ENCODE assay signal across 16 cellular contexts in the genomic region with DNA sequence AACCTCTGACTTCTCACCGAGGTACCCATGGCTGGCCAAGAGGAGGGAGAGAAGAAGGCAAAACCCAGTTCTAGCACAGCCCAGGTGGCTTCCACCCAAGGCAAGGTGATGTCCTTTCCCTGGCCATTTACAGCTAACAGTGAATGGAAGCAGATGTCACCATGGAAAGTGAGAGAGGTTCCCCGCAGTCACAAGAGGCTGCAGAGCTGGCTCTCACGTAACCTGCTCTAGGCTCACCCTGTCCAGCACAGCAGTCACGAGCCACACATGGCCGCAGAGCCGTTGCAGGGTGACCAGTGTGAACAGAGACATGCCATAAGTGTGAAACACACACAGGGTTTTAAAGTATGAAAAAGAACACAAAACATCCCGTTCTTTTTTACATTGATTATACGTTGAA.
A peak's percentile ranks its signal among the peaks of the same experiment; 100 is the strongest.
DNase-seq lines count a peak whose midpoint lies in the region; ATAC-seq and TF ChIP-seq lines count a peak whose summit lies in the region.
"Had no signal": no experiment of that assay in that cellular context is flagged by ENCODE, and none has a peak within 500 bp of the region (broad histone marks: within the 10 kb centered on the region; RNA-seq: fewer than 3 reads in every experiment).

No MANE protein-coding gene starts in this region.

- no peaks in the 10 kb centered on the region for H3K27me3 ChIP-seq in left ventricle myocardium inferior (ENCODE audit: low read depth)
- no peaks in the 10 kb centered on the region for H3K27me3 ChIP-seq in psoas muscle (ENCODE audit: insufficient read depth in 3 of 3, low read length in 2 of 3)
- H3K27me3 ChIP-seq in upper lobe of left lung: no peaks in the 10 kb centered on the region
- H3K27me3 ChIP-seq in CD8-positive, alpha-beta memory T cell (ENCODE audit: insufficient read depth, low read length, poor library complexity, severe bottlenecking): no peaks in the 10 kb centered on the region
- H3K27me3 ChIP-seq: BE2C, Peyer's patch had no signal

- ATAC-seq in psoas muscle (peak; percentile 10 to 36 (median 20)), upper lobe of left lung (ENCODE audit: low FRiP score in 2 of 2) (no peak), GM18909 (IDR thresholded peaks at IDR 0.05; ENCODE audit: poor library complexity, unreplicated experiment) (no peak)
- ATAC-seq: HepG2 had no signal

- H3K4me3 ChIP-seq in left ventricle myocardium inferior (no peak overlapping the region), psoas muscle (no peak overlapping the region), upper lobe of left lung (no peak overlapping the region)
- no peak overlapping the region for H3K4me3 ChIP-seq in CD8-positive, alpha-beta memory T cell (ENCODE audit: low read length)
- H3K4me3 ChIP-seq: Peyer's patch had no signal

- no peak overlapping the region for H3K4me3 Mint-ChIP-seq in CD8-positive, alpha-beta memory T cell
- H3K4me3 Mint-ChIP-seq: CD4-positive, alpha-beta memory T cell had no signal

- DNase-seq in cerebellum (ENCODE audit: low spot score): peak; percentile 21
- no peak for DNase-seq in left ventricle myocardium inferior
- peak in 1 of 2 donors; percentile 68 for DNase-seq in psoas muscle
- no peak for DNase-seq in upper lobe of left lung
- no peak for DNase-seq in retina
- no peak for DNase-seq in CD8-positive, alpha-beta memory T cell
- DNase-seq: BE2C; CD4-positive, alpha-beta memory T cell; GOT3; MM.1S; NCI-H187 treated with DMSO at 0.1 percent for 48 hours; NCI-H2171; Peyer's patch; SHP77 treated with DMSO at 0.1 percent for 48 hours had no signal

- no peaks in the 10 kb centered on the region for H3K9me3 Mint-ChIP-seq in CD8-positive, alpha-beta memory T cell
- H3K9me3 Mint-ChIP-seq: CD4-positive, alpha-beta memory T cell had no signal

- H3K27ac Mint-ChIP-seq in CD8-positive, alpha-beta memory T cell: no peak overlapping the region
- H3K27ac Mint-ChIP-seq: CD4-positive, alpha-beta memory T cell had no signal

- H3K36me3 Mint-ChIP-seq in CD8-positive, alpha-beta memory T cell: no peaks in the 10 kb centered on the region
- H3K36me3 Mint-ChIP-seq: CD4-positive, alpha-beta memory T cell had no signal

- peak overlapping the region; percentile 95 for H3K27ac ChIP-seq in left ventricle myocardium inferior (replicated peaks)
- peak overlapping the region; percentile 89 for H3K27ac ChIP-seq in psoas muscle
- peak overlapping the region in 3 of 4 donors; percentile 60 to 83 (median 62) for H3K27ac ChIP-seq in upper lobe of left lung
- H3K27ac ChIP-seq in CD8-positive, alpha-beta memory T cell (ENCODE audit: low read depth, low read length): no peak overlapping the region

- 49 to 81% (median 57%) methylated on average over 8 of the region's 8 CpGs for WGBS in psoas muscle, 3 donors
- WGBS in upper lobe of left lung, 2 donors: 89% methylated on average over 8 of the region's 8 CpGs

- POLR2A ChIA-PET in CD8-positive, alpha-beta memory T cell (lab: Charles Lee): no interaction called here

- intact Hi-C loops in left ventricle myocardium inferior (cut with micrococcal nuclease): no loop called here
- intact Hi-C loops in psoas muscle (cut with DNase I): no loop called here

- TF ChIP-seq CTCF in left ventricle myocardium inferior (IDR thresholded peaks at IDR 0.05; ENCODE audit: borderline replicate concordance): no peak
- no peak for TF ChIP-seq CTCF in psoas muscle (IDR thresholded peaks at IDR 0.05)
- no peak for TF ChIP-seq CTCF in upper lobe of left lung (IDR thresholded peaks at IDR 0.05)

- peaks cover 6 to 13% of the 10 kb centered on the region in 2 donors for H3K27me3 Mint-ChIP-seq in CD8-positive, alpha-beta memory T cell

- TF ChIP-seq POLR2A in upper lobe of left lung (IDR thresholded peaks at IDR 0.05): no peak

- H3K4me1 ChIP-seq in left ventricle myocardium inferior (peaks cover 100% of the 10 kb centered on the region), psoas muscle (peaks cover 98% of the 10 kb centered on the region), upper lobe of left lung (peaks cover 33 to 54% (median 39%) of the 10 kb centered on the region in 4 donors)
- H3K4me1 ChIP-seq in CD8-positive, alpha-beta memory T cell (ENCODE audit: insufficient read depth, low read length): no peaks in the 10 kb centered on the region
- H3K4me1 ChIP-seq: BE2C had no signal

- CTCF ChIA-PET in CD8-positive, alpha-beta memory T cell (lab: Charles Lee): no interaction called here

- H3K9me3 ChIP-seq in left ventricle myocardium inferior (replicated peaks) (no peaks in the 10 kb centered on the region), psoas muscle (no peaks in the 10 kb centered on the region), upper lobe of left lung (no peaks in the 10 kb centered on the region)
- H3K9me3 ChIP-seq in CD8-positive, alpha-beta memory T cell (ENCODE audit: low read length): no peaks in the 10 kb centered on the region
- H3K9me3 ChIP-seq: BE2C, Peyer's patch had no signal

- peaks cover 77% of the 10 kb centered on the region for H3K36me3 ChIP-seq in left ventricle myocardium inferior
- H3K36me3 ChIP-seq in psoas muscle (ENCODE audit: insufficient read depth in 1 of 2, low read depth in 1 of 2): peaks cover 8 to 89% of the 10 kb centered on the region in 2 donors
- peaks cover 30 to 80% (median 66%) of the 10 kb centered on the region in 4 donors for H3K36me3 ChIP-seq in upper lobe of left lung
- H3K36me3 ChIP-seq in CD8-positive, alpha-beta memory T cell (ENCODE audit: insufficient read depth, low read length): no peaks in the 10 kb centered on the region

- no peaks in the 10 kb centered on the region for H3K4me1 Mint-ChIP-seq in CD8-positive, alpha-beta memory T cell
- H3K4me1 Mint-ChIP-seq: CD4-positive, alpha-beta memory T cell had no signal

- TF ChIP-seq EP300 in upper lobe of left lung (IDR thresholded peaks at IDR 0.05): no peak

Comparison
In these comparisons a context has a peak if more than half of its experiments do, and no peak if none do; other contexts are left out.
1. ATAC-seq: peak in psoas muscle (4 of 4); none in upper lobe of left lung (0 of 2) and GM18909 (single experiment).